Comparison of ENCODE assay signal across 16 cellular contexts in genomic region chr17:42363231-42363630, GRCh38. TPM values are rescaled to one million over a fixed set of nuclear protein-coding genes. Genes with fewer than 3 reads are reported as not detected.
DNase-seq lines count a peak whose midpoint lies in the region; ATAC-seq and TF ChIP-seq lines count a peak whose summit lies in the region.
"Had no signal": no experiment of that assay in that cellular context is flagged by ENCODE, and none has a peak within 500 bp of the region (broad histone marks: within the 10 kb centered on the region; RNA-seq: fewer than 3 reads in every experiment).

No MANE protein-coding gene starts in this region.

- peaks cover 38% of the 10 kb centered on the region for H3K36me3 Mint-ChIP-seq in activated naive CD8-positive, alpha-beta T cell treated with anti-CD3 and anti-CD28 coated beads, Interleukin-2, amount 50 U/mL, for 24 hours (ENCODE audit: low read depth)
- H3K36me3 Mint-ChIP-seq in naive thymus-derived CD8-positive, alpha-beta T cell: peaks cover 0 to 25% (median 10%) of the 10 kb centered on the region in 3 donors

- no peaks in the 10 kb centered on the region for H3K27me3 Mint-ChIP-seq in activated naive CD8-positive, alpha-beta T cell treated with anti-CD3 and anti-CD28 coated beads, Interleukin-2, amount 50 U/mL, for 24 hours
- no peaks in the 10 kb centered on the region for H3K27me3 Mint-ChIP-seq in naive thymus-derived CD8-positive, alpha-beta T cell
- H3K27me3 Mint-ChIP-seq: stimulated activated naive CD8-positive, alpha-beta T cell treated with anti-CD3 and anti-CD28 coated beads, Interleukin-15, amount 100 ng/mL, for 72 hours had no signal

- peaks cover 3% of the 10 kb centered on the region for H3K9me3 Mint-ChIP-seq in activated naive CD8-positive, alpha-beta T cell treated with anti-CD3 and anti-CD28 coated beads, Interleukin-2, amount 50 U/mL, for 24 hours
- H3K9me3 Mint-ChIP-seq in naive thymus-derived CD8-positive, alpha-beta T cell: no peaks in the 10 kb centered on the region
- H3K9me3 Mint-ChIP-seq: stimulated activated naive CD8-positive, alpha-beta T cell treated with anti-CD3 and anti-CD28 coated beads, Interleukin-15, amount 100 ng/mL, for 72 hours had no signal

- H3K36me3 ChIP-seq in right atrium auricular region: no peaks in the 10 kb centered on the region

- H3K4me3 Mint-ChIP-seq in activated naive CD8-positive, alpha-beta T cell treated with anti-CD3 and anti-CD28 coated beads, Interleukin-2, amount 50 U/mL, for 24 hours: peak overlapping the region; percentile 22
- peak overlapping the region in 4 of 10 donors; percentile 5 to 47 (median 32) for H3K4me3 Mint-ChIP-seq in naive thymus-derived CD8-positive, alpha-beta T cell

- peaks cover 0 to 89% of the 10 kb centered on the region in 2 donors for H3K4me1 ChIP-seq in right atrium auricular region

- no peak for DNase-seq in right atrium auricular region (ENCODE audit: low spot score)
- no peak for DNase-seq in left cardiac atrium
- DNase-seq in activated naive CD8-positive, alpha-beta T cell treated with anti-CD3 and anti-CD28 coated beads, Interleukin-2, amount 50 U/mL, for 24 hours: no peak
- no peak for DNase-seq in naive thymus-derived CD8-positive, alpha-beta T cell
- DNase-seq in NCI-H748 (lab: John Stamatoyannopoulos, UW; ENCODE audit: unreplicated experiment): no peak
- no peak for DNase-seq in stimulated activated CD4-positive, alpha-beta T cell treated with anti-CD3 and anti-CD28 coated beads, Interleukin-4, amount 100 ng/mL, for 1 hour
- DNase-seq: activated effector memory CD4-positive, alpha-beta T cell treated with Interleukin-2 at 50 U/mL for 16 hours; AML-193; NCI-H226; posterior cingulate gyrus; Right ventricle myocardium superior; stimulated activated naive CD8-positive, alpha-beta T cell treated with anti-CD3 and anti-CD28 coated beads, Interleukin-15, amount 100 ng/mL, for 72 hours; T1000 had no signal

- POLR2A ChIA-PET in naive thymus-derived CD8-positive, alpha-beta T cell (lab: Charles Lee): interaction anchor here (0.7 to 1.0 kb wide), 2 partner anchors 10 to 1851 kb away, joined by 3 to 4 read pairs; no protein-coding TSS in a partner anchor

- no peaks in the 10 kb centered on the region for H3K27me3 ChIP-seq in right atrium auricular region
- H3K27me3 ChIP-seq: body of pancreas, hepatocyte had no signal

- no peak overlapping the region for H3K4me3 ChIP-seq in right atrium auricular region
- H3K4me3 ChIP-seq: body of pancreas, hepatocyte had no signal

- H3K27ac ChIP-seq in right atrium auricular region: peak overlapping the region; percentile 3 to 50
- H3K27ac ChIP-seq: body of pancreas had no signal

- TF ChIP-seq CTCF in right atrium auricular region (IDR thresholded peaks at IDR 0.05): no peak

- peaks cover 85% of the 10 kb centered on the region for H3K4me1 Mint-ChIP-seq in activated naive CD8-positive, alpha-beta T cell treated with anti-CD3 and anti-CD28 coated beads, Interleukin-2, amount 50 U/mL, for 24 hours
- H3K4me1 Mint-ChIP-seq in naive thymus-derived CD8-positive, alpha-beta T cell: peaks cover 41 to 83% (median 76%) of the 10 kb centered on the region in 4 donors

- no peak for ATAC-seq in left cardiac atrium
- no peak for ATAC-seq in activated naive CD8-positive, alpha-beta T cell treated with anti-CD3 and anti-CD28 coated beads, Interleukin-2, amount 50 U/mL, for 24 hours
- no peak for ATAC-seq in naive thymus-derived CD8-positive, alpha-beta T cell
- no peak for ATAC-seq in HG03039 (IDR thresholded peaks at IDR 0.05; ENCODE audit: unreplicated experiment)
- ATAC-seq: body of pancreas; stimulated activated naive CD8-positive, alpha-beta T cell treated with anti-CD3 and anti-CD28 coated beads, Interleukin-15, amount 100 ng/mL, for 72 hours had no signal

- H3K27ac Mint-ChIP-seq in activated naive CD8-positive, alpha-beta T cell treated with anti-CD3 and anti-CD28 coated beads, Interleukin-2, amount 50 U/mL, for 24 hours: peak overlapping the region; percentile 89
- H3K27ac Mint-ChIP-seq in naive thymus-derived CD8-positive, alpha-beta T cell: peak overlapping the region in 6 of 10 donors; percentile 3 to 70 (median 54)

- intact Hi-C loops in left cardiac atrium (cut with DNase I): no loop called here

- H3K9me3 ChIP-seq in right atrium auricular region: no peaks in the 10 kb centered on the region
- H3K9me3 ChIP-seq: body of pancreas had no signal

RNA-seq across cellular contexts. Expression of gene STAT3, which starts 25.0 kb away (rescaled TPM):
- total RNA-seq in right atrium auricular region (100 to 1,000 TPM; 105 to 150 TPM), left cardiac atrium (100 to 1,000 TPM; 106 to 241 TPM)
- total RNA-seq in naive thymus-derived CD8-positive, alpha-beta T cell: 100 to 1,000 TPM; 130 to 135 TPM
- 100 to 1,000 TPM; 129 to 154 (median 153) TPM for polyA plus RNA-seq in naive thymus-derived CD8-positive, alpha-beta T cell

RNA-seq across cellular contexts. Expression of gene CAVIN1, which starts 59.8 kb away (rescaled TPM):
- total RNA-seq in right atrium auricular region (100 to 1,000 TPM; 202 to 348 TPM), left cardiac atrium (100 to 1,000 TPM; 258 to 297 TPM)
- not detected for total RNA-seq in naive thymus-derived CD8-positive, alpha-beta T cell
- under 1 TPM in 1 of 3 donors, not detected in 2; 0.03 TPM for polyA plus RNA-seq in naive thymus-derived CD8-positive, alpha-beta T cell

Comparison
In these comparisons a context has a peak if more than half of its experiments do, and no peak if none do; other contexts are left out.
1. RNA of gene CAVIN1, which starts 59.8 kb away (total RNA-seq): 202 to 348 TPM in right atrium auricular region and 258 to 297 TPM in left cardiac atrium; not detected in naive thymus-derived CD8-positive, alpha-beta T cell; every median in the first group is over 100 times any median in the second.